In genomic region chr18:77487951-77488740, GRCh38 we compare ENCODE assay signal across 21 cellular contexts.
DNase-seq lines count a peak whose midpoint lies in the region; ATAC-seq and TF ChIP-seq lines count a peak whose summit lies in the region.
"Had no signal": no experiment of that assay in that cellular context is flagged by ENCODE, and none has a peak within 500 bp of the region (broad histone marks: within the 10 kb centered on the region; RNA-seq: fewer than 3 reads in every experiment).

No MANE protein-coding gene starts in this region.

- POLR2A ChIA-PET in OCI-LY7 (lab: Charles Lee), result interaction anchor here (0.5 kb wide), 1 partner anchor 411 kb away, joined by 3 read pairs; no protein-coding TSS in a partner anchor

- H3K4me3 ChIP-seq in OCI-LY7 (ENCODE audit: low read depth, low read length, poor library complexity, severe bottlenecking), result no peak overlapping the region
- H3K4me3 ChIP-seq: GM23338, tibial artery had no signal

- no peak overlapping the region for H3K4me2 ChIP-seq in OCI-LY7 (ENCODE audit: low read length)
- H3K4me2 ChIP-seq: GM23338 had no signal

- H4K20me1 ChIP-seq in OCI-LY7 (ENCODE audit: insufficient read depth, low read length), result no peaks in the 10 kb centered on the region

- no peak for TF ChIP-seq CTCF in OCI-LY7 (conservative IDR thresholded peaks at IDR 0.05; ENCODE audit: low read length)

- no peak overlapping the region for H3K27ac ChIP-seq in OCI-LY7 (ENCODE audit: low read depth, low read length, poor library complexity, severe bottlenecking)
- H3K27ac ChIP-seq: tibial artery, WERI-Rb-1 had no signal

- no peak overlapping the region for H2AFZ ChIP-seq in OCI-LY7 (ENCODE audit: low read length)
- H2AFZ ChIP-seq: GM23338 had no signal

- intact Hi-C loops in OCI-LY7 (cut with micrococcal nuclease; ENCODE audit: unreplicated experiment), result no loop called here

- H3K4me1 ChIP-seq in OCI-LY7 (ENCODE audit: insufficient read depth, low read length, poor library complexity, severe bottlenecking), result no peaks in the 10 kb centered on the region
- H3K4me1 ChIP-seq: tibial artery had no signal

- DNase-seq in OCI-LY7 (ENCODE audit: low spot score) (peak; percentile 1), NCI-H2227 (lab: John Stamatoyannopoulos, UW; ENCODE audit: unreplicated experiment) (no peak), NCI-H1436 treated with DMSO at 0.1 percent for 48 hours (lab: John Stamatoyannopoulos, UW) (no peak), SKM-1 (lab: John Stamatoyannopoulos, UW; ENCODE audit: unreplicated experiment) (no peak)
- DNase-seq: activated CD4-positive, alpha-beta T cell treated with anti-CD3 and anti-CD28 coated beads, Interleukin-2, amount 50 U/mL, for 1 hour; activated CD8-positive, alpha-beta memory T cell treated with anti-CD3 and anti-CD28 coated beads, Interleukin-2, amount 50 U/mL, for 4 hours; activated naive CD8-positive, alpha-beta T cell treated with anti-CD3 and anti-CD28 coated beads for 36 hours; cerebellar nuclear complex; naive thymus-derived CD4-positive, alpha-beta T cell; NCI-H2029; NCI-H446 treated with DMSO at 0.1 percent for 48 hours; retina; stimulated activated CD4-positive, alpha-beta T cell treated with anti-CD3 and anti-CD28 coated beads, Interleukin-2, amount 100 ng/mL, for 48 hours; T-helper 17 cell; tibial artery; WERI-Rb-1 had no signal

- no peaks in the 10 kb centered on the region for H3K9me2 ChIP-seq in OCI-LY7 (ENCODE audit: insufficient read depth, low read length)

- H3K9me3 ChIP-seq in OCI-LY7 (ENCODE audit: low read length), result no peaks in the 10 kb centered on the region

- H3K36me3 ChIP-seq in OCI-LY7 (ENCODE audit: insufficient read depth, low read length), result no peaks in the 10 kb centered on the region
- H3K36me3 ChIP-seq: tibial artery, WERI-Rb-1 had no signal

- BruUV-seq in OCI-LY7 (replicated peaks; lab: Mats Ljungman, UMichigan), result no TSS peak

- no peaks in the 10 kb centered on the region for H3K79me2 ChIP-seq in OCI-LY7 (ENCODE audit: insufficient read depth, low read depth, low read length)

- ATAC-seq in GM18511 (IDR thresholded peaks at IDR 0.05; ENCODE audit: unreplicated experiment) (peak; percentile 78), GM19467 (IDR thresholded peaks at IDR 0.05; ENCODE audit: unreplicated experiment) (peak; percentile 79), HG02884 (IDR thresholded peaks at IDR 0.05; ENCODE audit: unreplicated experiment) (peak; percentile 64), HG03108 (IDR thresholded peaks at IDR 0.05; ENCODE audit: unreplicated experiment) (no peak)
- ATAC-seq: GM23338; naive thymus-derived CD4-positive, alpha-beta T cell; T-helper 17 cell had no signal

- CTCF ChIA-PET in OCI-LY7 (lab: Charles Lee; ENCODE audit: unreplicated experiment), result no interaction called here
